In genomic region chr6:168127384-168127868, GRCh38 we compare ENCODE assay signal across 13 cellular contexts. TPM values are rescaled to one million over a fixed set of nuclear protein-coding genes. Genes with fewer than 3 reads are reported as not detected.
"Had no signal": no experiment of that assay in that cellular context is flagged by ENCODE, and none has a peak within 500 bp of the region (broad histone marks: within the 10 kb centered on the region; RNA-seq: fewer than 3 reads in every experiment).

No MANE protein-coding gene starts in this region.

- DNase-seq: activated CD4-positive, alpha-beta memory T cell treated with anti-CD3 and anti-CD28 coated beads, Interleukin-2, amount 10 ng/mL, durations not matched to agents 7 days and 5 days; activated CD4-positive, alpha-beta T cell treated with anti-CD3 and anti-CD28 coated beads for 4 hours; activated CD8-positive, alpha-beta memory T cell treated with anti-CD3 and anti-CD28 coated beads, Interleukin-2, amount 50 U/mL, for 4 hours; activated gamma-delta T cell; activated T-cell treated with anti-CD3 and anti-CD28 coated beads, Interleukin-2, amount 50 U/mL, for 72 hours; central memory CD4-positive, alpha-beta T cell; cortex of kidney; effector CD8-positive, alpha-beta T cell; foreskin keratinocyte; occipital lobe; stimulated activated CD4-positive, alpha-beta T cell treated with anti-CD3 and anti-CD28 coated beads, Interleukin-2, amount 100 ng/mL, for 24 hours had no signal

RNA-seq across cellular contexts. Expression of gene FRMD1, which starts 48.4 kb away (rescaled TPM):
- total RNA-seq: activated CD4-positive, alpha-beta memory T cell treated with anti-CD3 and anti-CD28 coated beads, Interleukin-2, amount 10 ng/mL, durations not matched to agents 7 days and 5 days; activated naive CD4-positive, alpha-beta T cell treated with anti-CD3 and anti-CD28 coated beads, Interleukin-2, amount 50 U/mL, for 72 hours; foreskin keratinocyte; natural killer cell treated with Interleukin-12 subunit alpha and Interleukin-12 subunit beta and Interleukin-15 and Interleukin-18, amount 100 ng/mL, for 72 hours; occipital lobe had no signal
